1 cellular context compared by ENCODE assay signal in genomic region chr7:74101061-74101681, GRCh38.
TF ChIP-seq lines count a peak whose summit lies in the region.

No MANE protein-coding gene starts in this region.

TF ChIP-seq in GM23338, 12 proteins besides CTCF, POLR2A, EP300 and RAD21 (continued from another document):
- TF ChIP-seq ZNF462 (CRISPR knock-in tag; IDR thresholded peaks at IDR 0.05) = no peak
- TF ChIP-seq NANOG (IDR thresholded peaks at IDR 0.05; ENCODE audit: borderline replicate concordance) = no peak
- no peak for TF ChIP-seq ETS1 (IDR thresholded peaks at IDR 0.05)
